Comparison of ENCODE assay signal across 14 cellular contexts in genomic region chr20:1215386-1216170, GRCh38. TPM values are rescaled to one million over a fixed set of nuclear protein-coding genes. Genes with fewer than 3 reads are reported as not detected.
A peak's percentile ranks its signal among the peaks of the same experiment; 100 is the strongest.
DNase-seq lines count a peak whose midpoint lies in the region; ATAC-seq and TF ChIP-seq lines count a peak whose summit lies in the region.
"Had no signal": no experiment of that assay in that cellular context is flagged by ENCODE, and none has a peak within 500 bp of the region (broad histone marks: within the 10 kb centered on the region; RNA-seq: fewer than 3 reads in every experiment).

No MANE protein-coding gene starts in this region.

- no peaks in the 10 kb centered on the region for H3K79me2 ChIP-seq in H9 (ENCODE audit: insufficient read depth, low read length)

- peaks cover 34 to 39% of the 10 kb centered on the region in 2 experiments for H3K4me1 Mint-ChIP-seq in H9
- H3K4me1 Mint-ChIP-seq in T-helper 2 cell treated with Interferon-gamma antibody and Interleukin-4, amounts not matched to agents 5 μg/mL and 100 μg/mL, for 36 hours (ENCODE audit: low read depth) = peaks cover 27% of the 10 kb centered on the region
- H3K4me1 Mint-ChIP-seq in mesothelial cell of epicardium = no peaks in the 10 kb centered on the region

- no peak overlapping the region for H2BK5ac ChIP-seq in H9 (ENCODE audit: insufficient read length, low read length)

- no peak overlapping the region for H3K18ac ChIP-seq in H9 (ENCODE audit: insufficient read length, low read depth, low read length)

- no peak overlapping the region for H3K9ac ChIP-seq in H9 (ENCODE audit: extremely low read depth, insufficient read length, low read length)

- H3K27me3 ChIP-seq in H9 (ENCODE audit: insufficient read depth, low read length) = no peaks in the 10 kb centered on the region

- no peak overlapping the region for H2BK120ac ChIP-seq in H9 (ENCODE audit: low read depth, low read length, poor library complexity, severe bottlenecking)

- peaks cover 1 to 9% (median 2%) of the 10 kb centered on the region in 3 experiments; a peak in 3 of 7 replicates for H3K36me3 Mint-ChIP-seq in H9 (ENCODE audit: insufficient read depth in 1 of 3, low read depth in 3 of 3)
- no peaks in the 10 kb centered on the region for H3K36me3 Mint-ChIP-seq in T-helper 2 cell treated with Interferon-gamma antibody and Interleukin-4, amounts not matched to agents 5 μg/mL and 100 μg/mL, for 36 hours (ENCODE audit: low read depth)
- peaks cover 0 to 13% of the 10 kb centered on the region in 2 donors for H3K36me3 Mint-ChIP-seq in activated naive CD4-positive, alpha-beta T cell treated with anti-CD3 and anti-CD28 coated beads, Interleukin-2, amount 50 U/mL, for 72 hours
- no peaks in the 10 kb centered on the region for H3K36me3 Mint-ChIP-seq in mesothelial cell of epicardium

- H3K27ac ChIP-seq in H9 (ENCODE audit: insufficient read length, low read depth, low read length) = no peak overlapping the region

- H2BK20ac ChIP-seq in H9 (ENCODE audit: low read depth, low read length, poor library complexity, severe bottlenecking) = no peak overlapping the region

- H3K27ac Mint-ChIP-seq in H9 (peak overlapping the region in 2 of 3 experiments; percentile 11 to 54; a peak in 2 of 7 replicates), mesothelial cell of epicardium (no peak overlapping the region)
- peak overlapping the region; percentile 89 for H3K27ac Mint-ChIP-seq in T-helper 2 cell treated with Interferon-gamma antibody and Interleukin-4, amounts not matched to agents 5 μg/mL and 100 μg/mL, for 36 hours
- H3K27ac Mint-ChIP-seq in activated naive CD4-positive, alpha-beta T cell treated with anti-CD3 and anti-CD28 coated beads, Interleukin-2, amount 50 U/mL, for 72 hours = peak overlapping the region; percentile 63 to 93
- H3K27ac Mint-ChIP-seq: nephron progenitor cell had no signal

- no peaks in the 10 kb centered on the region for H3K79me1 ChIP-seq in H9 (ENCODE audit: insufficient read depth, low read depth, low read length, poor library complexity, severe bottlenecking)

- H3K23me2 ChIP-seq in H9 (ENCODE audit: insufficient read length, low read depth, low read length, poor library complexity, severe bottlenecking) = no peaks in the 10 kb centered on the region

- no peak overlapping the region for H3K23ac ChIP-seq in H9 (ENCODE audit: insufficient read length, low read depth, low read length)

- peaks cover 5% of the 10 kb centered on the region; the same call in 1 of the 2 replicates for H3K4me1 ChIP-seq in H9 (ENCODE audit: insufficient read depth, low read length)

- H2AK5ac ChIP-seq in H9 (ENCODE audit: insufficient read length, low read length) = no peak overlapping the region

- H2AFZ ChIP-seq in H9 (ENCODE audit: low read length) = peak overlapping the region; percentile 48

- H2BK15ac ChIP-seq in H9 (ENCODE audit: low read depth, low read length) = no peak overlapping the region

- H3K9me3 Mint-ChIP-seq in H9 (peaks cover 14 to 21% of the 10 kb centered on the region in 2 experiments), mesothelial cell of epicardium (peaks cover 4% of the 10 kb centered on the region)
- no peaks in the 10 kb centered on the region for H3K9me3 Mint-ChIP-seq in T-helper 2 cell treated with Interferon-gamma antibody and Interleukin-4, amounts not matched to agents 5 μg/mL and 100 μg/mL, for 36 hours
- peaks cover 0 to 8% of the 10 kb centered on the region in 2 donors for H3K9me3 Mint-ChIP-seq in activated naive CD4-positive, alpha-beta T cell treated with anti-CD3 and anti-CD28 coated beads, Interleukin-2, amount 50 U/mL, for 72 hours

- H3K4me3 Mint-ChIP-seq in H9 (no peak overlapping the region), mesothelial cell of epicardium (no peak overlapping the region)
- H3K4me3 Mint-ChIP-seq in T-helper 2 cell treated with Interferon-gamma antibody and Interleukin-4, amounts not matched to agents 5 μg/mL and 100 μg/mL, for 36 hours = peak overlapping the region; percentile 63
- H3K4me3 Mint-ChIP-seq: nephron progenitor cell had no signal

- no peak overlapping the region for H2BK12ac ChIP-seq in H9 (ENCODE audit: insufficient read length, low read depth, low read length)

- H3K56ac ChIP-seq in H9 (ENCODE audit: insufficient read length, low read depth, low read length) = no peak overlapping the region

- H3K14ac ChIP-seq in H9 (ENCODE audit: insufficient read depth, low read length) = no peak overlapping the region

- peak overlapping the region; percentile 36 for H3T11ph ChIP-seq in H9 (ENCODE audit: low read length)

- no peak overlapping the region for H3K4me2 ChIP-seq in H9 (ENCODE audit: insufficient read depth, insufficient read length, low read length)

- no CpG with 5 or more reads among the region's 11 CpGs for WGBS in H9 (ENCODE audit: extremely low coverage, insufficient read length, low lambda C conversion rate)

- no peak overlapping the region for H4K5ac ChIP-seq in H9 (ENCODE audit: insufficient read length, low read depth, low read length)

- H4K8ac ChIP-seq in H9 (replicated peaks; ENCODE audit: insufficient read length, low read depth, low read length) = no peak overlapping the region

- H3K4ac ChIP-seq in H9 (ENCODE audit: low read depth, low read length) = no peak overlapping the region

- H3K27me3 Mint-ChIP-seq in H9 (ENCODE audit: low read depth) (peaks cover 40% of the 10 kb centered on the region), mesothelial cell of epicardium (ENCODE audit: low read depth) (peaks cover 70% of the 10 kb centered on the region)
- H3K27me3 Mint-ChIP-seq in T-helper 2 cell treated with Interferon-gamma antibody and Interleukin-4, amounts not matched to agents 5 μg/mL and 100 μg/mL, for 36 hours (ENCODE audit: low read depth) = peaks cover 14% of the 10 kb centered on the region

- no peaks in the 10 kb centered on the region for H3K9me3 ChIP-seq in H9 (ENCODE audit: control insufficient read depth, low read depth, low read length)

- H4K20me1 ChIP-seq in H9 (ENCODE audit: control insufficient read depth, insufficient read depth, insufficient read length) = no peaks in the 10 kb centered on the region

- no peak for TF ChIP-seq CTCF in H9 (conservative IDR thresholded peaks at IDR 0.05)
- no peak for TF ChIP-seq CTCF in mesothelial cell of epicardium (IDR thresholded peaks at IDR 0.05; ENCODE audit: unreplicated experiment)

- no peak overlapping the region for H4K91ac ChIP-seq in H9 (ENCODE audit: insufficient read length, low read depth, low read length)

- DNase-seq in H9 = no peak
- peak; percentile 74 for DNase-seq in T-helper 2 cell treated with Interferon-gamma antibody and Interleukin-4, amounts not matched to agents 5 μg/mL and 100 μg/mL, for 36 hours (ENCODE audit: low spot score)
- DNase-seq in activated naive CD4-positive, alpha-beta T cell treated with anti-CD3 and anti-CD28 coated beads, Interleukin-2, amount 50 U/mL, for 72 hours (ENCODE audit: low spot score in 2 of 2) = peak in 1 of 2 donors; percentile 66
- peak; percentile 40 to 64 for DNase-seq in stimulated activated CD4-positive, alpha-beta T cell treated with anti-CD3 and anti-CD28 coated beads, Interleukin-4, amount 100 ng/mL, for 4 hours
- no peak for DNase-seq in inferior parietal cortex (ENCODE audit: extremely low spot score)
- no peak for DNase-seq in mesothelial cell of epicardium (ENCODE audit: low spot score in 2 of 2, unreplicated experiment in 2 of 2)
- DNase-seq in COR-L47 (lab: John Stamatoyannopoulos, UW) = no peak
- DNase-seq in dedifferentiated amniotic fluid mesenchymal stem cell (ENCODE audit: extremely low spot score) = no peak
- DNase-seq: NCI-H1105, NCI-H526, nephron progenitor cell, Right ventricle myocardium superior, small intestine had no signal

- peak; percentile 80 to 92 for ATAC-seq in activated naive CD4-positive, alpha-beta T cell treated with anti-CD3 and anti-CD28 coated beads, Interleukin-2, amount 50 U/mL, for 72 hours
- ATAC-seq: left lobe of liver had no signal

RNA-seq across cellular contexts. Expression of gene RAD21L1, which starts 10.3 kb away (rescaled TPM):
- total RNA-seq in H9 (2021) (not detected in 2 replicates), mesothelial cell of epicardium (not detected in 3 replicates)
- total RNA-seq in activated naive CD4-positive, alpha-beta T cell treated with anti-CD3 and anti-CD28 coated beads, Interleukin-2, amount 50 U/mL, for 72 hours = under 1 TPM; 0.25 to 0.47 TPM
- total RNA-seq: left lobe of liver, Right ventricle myocardium superior had no signal

RNA-seq across cellular contexts. Expression of gene C20orf202, which starts 12.3 kb away (rescaled TPM):
- total RNA-seq in H9 (2021) (0.13 TPM in 1 of 2 replicates, not detected in the other), mesothelial cell of epicardium (0.22 to 0.27 TPM in 2 of 3 replicates, not detected in the other)
- total RNA-seq in activated naive CD4-positive, alpha-beta T cell treated with anti-CD3 and anti-CD28 coated beads, Interleukin-2, amount 50 U/mL, for 72 hours = under 1 TPM; 0.19 to 0.55 TPM
- total RNA-seq: left lobe of liver had no signal

RNA-seq across cellular contexts. Expression of gene TMEM74B, which starts 30.8 kb away (rescaled TPM):
- total RNA-seq in H9 (2021) (4.9 and 6.2 TPM in 2 replicates), mesothelial cell of epicardium (0.85 to 1.1 TPM (median 0.95 TPM) in 3 replicates)
- total RNA-seq in activated naive CD4-positive, alpha-beta T cell treated with anti-CD3 and anti-CD28 coated beads, Interleukin-2, amount 50 U/mL, for 72 hours = 1 to 10 TPM in 1 of 2 donors, not detected in 1; 8.3 TPM

RNA-seq across cellular contexts. Expression of gene SNPH, which starts 50.5 kb away (rescaled TPM):
- total RNA-seq in H9 (2021) = 1.8 TPM in 2 replicates
- total RNA-seq in activated naive CD4-positive, alpha-beta T cell treated with anti-CD3 and anti-CD28 coated beads, Interleukin-2, amount 50 U/mL, for 72 hours = 1 to 10 TPM; 3.2 to 4.8 TPM
- total RNA-seq in mesothelial cell of epicardium = 3.0 to 3.4 TPM (median 3.3 TPM) in 3 replicates

Comparison
In these comparisons a context has a peak if more than half of its experiments do, and no peak if none do; other contexts are left out.
1. DNase-seq: peak in T-helper 2 cell treated with Interferon-gamma antibody and Interleukin-4, amounts not matched to agents 5 μg/mL and 100 μg/mL, for 36 hours (single experiment) and stimulated activated CD4-positive, alpha-beta T cell treated with anti-CD3 and anti-CD28 coated beads, Interleukin-4, amount 100 ng/mL, for 4 hours (2 of 2); none in H9 (single experiment), inferior parietal cortex (single experiment), mesothelial cell of epicardium (0 of 2), COR-L47 (single experiment) and dedifferentiated amniotic fluid mesenchymal stem cell (single experiment).